ENCODE assay signal across 10 cellular contexts in the genomic region with DNA sequence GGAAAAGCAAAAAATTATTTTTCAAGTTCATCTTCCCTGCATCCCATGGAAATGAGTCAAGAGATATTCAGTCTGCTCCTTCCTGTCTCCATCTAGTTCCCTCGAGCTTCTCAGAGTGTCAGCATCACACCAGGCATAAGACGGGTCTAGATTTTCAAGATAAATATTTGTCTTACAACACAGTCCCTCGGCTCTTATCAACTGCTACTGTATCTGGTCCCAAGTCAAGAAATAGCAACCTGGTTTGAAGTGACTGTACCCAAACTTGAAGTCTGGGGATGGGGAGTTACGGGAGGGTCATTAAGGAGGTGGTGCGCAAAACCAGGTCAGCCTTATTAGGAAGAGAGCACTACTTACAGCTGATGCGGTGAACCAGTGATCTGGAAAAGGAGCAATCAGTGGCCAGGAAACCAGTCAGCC. TPM values are rescaled to one million over a fixed set of nuclear protein-coding genes. Genes with fewer than 3 reads are reported as not detected.
DNase-seq lines count a peak whose midpoint lies in the region; TF ChIP-seq lines count a peak whose summit lies in the region.
"Had no signal": no experiment of that assay in that cellular context is flagged by ENCODE, and none has a peak within 500 bp of the region (broad histone marks: within the 10 kb centered on the region; RNA-seq: fewer than 3 reads in every experiment).

No MANE protein-coding gene starts in this region.

- intact Hi-C loops in ascending aorta (cut with DNase I), result no loop called here

- H3K36me3 ChIP-seq in ascending aorta (no peaks in the 10 kb centered on the region), stomach smooth muscle (ENCODE audit: control insufficient read depth in 2 of 2, insufficient read depth in 2 of 2, low read length in 2 of 2) (no peaks in the 10 kb centered on the region), Peyer's patch (peaks cover 0 to 3% (median 0%) of the 10 kb centered on the region in 3 donors)

- H3K27ac Mint-ChIP-seq in activated T-cell treated with anti-CD3 and anti-CD28 coated beads, Interleukin-2, amount 50 U/mL, for 24 hours, result peak overlapping the region; percentile 58

- DNase-seq in activated T-cell treated with anti-CD3 and anti-CD28 coated beads, Interleukin-2, amount 50 U/mL, for 24 hours, result no peak
- no peak for DNase-seq in activated T-cell treated with anti-CD3 and anti-CD28 coated beads, Interleukin-2, amount 50 U/mL, for 1 hour
- DNase-seq in ascending aorta (ENCODE audit: low spot score in 2 of 2) (no peak), hepatic stellate cell (ENCODE audit: low spot score) (peak; percentile 54), NCI-H1694 (lab: John Stamatoyannopoulos, UW) (no peak), NAMALWA (ENCODE audit: low spot score) (no peak), Peyer's patch (no peak)
- DNase-seq: KBM-7, NCI-H524 had no signal

- H3K36me3 Mint-ChIP-seq in activated T-cell treated with anti-CD3 and anti-CD28 coated beads, Interleukin-2, amount 50 U/mL, for 24 hours (ENCODE audit: low read depth), result peaks cover 54% of the 10 kb centered on the region

- H3K27me3 Mint-ChIP-seq in activated T-cell treated with anti-CD3 and anti-CD28 coated beads, Interleukin-2, amount 50 U/mL, for 24 hours, result no peaks in the 10 kb centered on the region

- H3K4me3 Mint-ChIP-seq in activated T-cell treated with anti-CD3 and anti-CD28 coated beads, Interleukin-2, amount 50 U/mL, for 24 hours, result no peak overlapping the region

- no peak for TF ChIP-seq CTCF in ascending aorta (IDR thresholded peaks at IDR 0.05)
- no peak for TF ChIP-seq CTCF in Peyer's patch (IDR thresholded peaks at IDR 0.05)

- no peaks in the 10 kb centered on the region for H3K27me3 ChIP-seq in ascending aorta
- no peaks in the 10 kb centered on the region for H3K27me3 ChIP-seq in stomach smooth muscle (ENCODE audit: control insufficient read depth in 1 of 2, insufficient read depth in 2 of 2, low read length in 2 of 2)
- H3K27me3 ChIP-seq in Peyer's patch, result no peaks in the 10 kb centered on the region

- no peaks in the 10 kb centered on the region for H3K9me3 Mint-ChIP-seq in activated T-cell treated with anti-CD3 and anti-CD28 coated beads, Interleukin-2, amount 50 U/mL, for 24 hours

- H3K9me3 ChIP-seq in ascending aorta, result no peaks in the 10 kb centered on the region
- no peaks in the 10 kb centered on the region for H3K9me3 ChIP-seq in stomach smooth muscle (ENCODE audit: control insufficient read depth in 2 of 2, low read length in 2 of 2)
- H3K9me3 ChIP-seq in Peyer's patch, result no peaks in the 10 kb centered on the region

- H3K4me1 ChIP-seq in ascending aorta (peaks cover 8 to 16% of the 10 kb centered on the region in 2 donors), stomach smooth muscle (ENCODE audit: control insufficient read depth, insufficient read depth, low read length) (peaks cover 43% of the 10 kb centered on the region), Peyer's patch (peaks cover 0 to 46% (median 2%) of the 10 kb centered on the region in 4 donors)

- no peak for TF ChIP-seq POLR2A in Peyer's patch (IDR thresholded peaks at IDR 0.05)

- H3K4me1 Mint-ChIP-seq in activated T-cell treated with anti-CD3 and anti-CD28 coated beads, Interleukin-2, amount 50 U/mL, for 24 hours (ENCODE audit: low read depth), result peaks cover 60% of the 10 kb centered on the region

- no peak overlapping the region for H3K4me3 ChIP-seq in ascending aorta
- no peak overlapping the region for H3K4me3 ChIP-seq in stomach smooth muscle (ENCODE audit: low read length in 2 of 2)
- H3K4me3 ChIP-seq in Peyer's patch, result no peak overlapping the region

- H3K27ac ChIP-seq in ascending aorta (peak overlapping the region; percentile 41 to 46), stomach smooth muscle (ENCODE audit: low read length) (peak overlapping the region; percentile 97), Peyer's patch (peak overlapping the region in 1 of 4 donors; percentile 92)

- H3K9ac ChIP-seq in stomach smooth muscle (ENCODE audit: low read length in 2 of 2), result peak overlapping the region in 1 of 2 donors; percentile 56

RNA-seq across cellular contexts. Expression of a gene that starts 29.8 kb away (rescaled TPM):
- total RNA-seq in ascending aorta (23.2 TPM), Peyer's patch (100 to 1,000 TPM in 1 of 4 donors, 10 to 100 TPM in 3; 51.3 to 106 (median 94.0) TPM)
